10 cellular contexts compared by ENCODE assay signal in genomic region chr6:21033575-21034026, GRCh38.
DNase-seq lines count a peak whose midpoint lies in the region; ATAC-seq and TF ChIP-seq lines count a peak whose summit lies in the region.
"Had no signal": no experiment of that assay in that cellular context is flagged by ENCODE, and none has a peak within 500 bp of the region (broad histone marks: within the 10 kb centered on the region; RNA-seq: fewer than 3 reads in every experiment).

No MANE protein-coding gene starts in this region.

- CTCF ChIA-PET in BJ (lab: Yijun Ruan, JAX) = interaction anchor here (0.9 kb wide), 1 partner anchor 21 kb away, joined by 3 read pairs; no protein-coding TSS in a partner anchor
- CTCF ChIA-PET in PC-3 (lab: Charles Lee) = no interaction called here

- H3F3A ChIP-seq in PC-3 (ENCODE audit: low read length, unreplicated experiment) = no peaks in the 10 kb centered on the region

- H3K9ac ChIP-seq in PC-3 (ENCODE audit: low read length) (no peak overlapping the region), fibroblast of lung (ENCODE audit: insufficient read depth, low read length) (no peak overlapping the region)

- H3K4me1 ChIP-seq in PC-3 (ENCODE audit: insufficient read depth, low read length) (no peaks in the 10 kb centered on the region), fibroblast of lung (ENCODE audit: control insufficient read depth, extremely low read depth, insufficient read depth, low read length) (peaks cover 2% of the 10 kb centered on the region)

- H4K20me1 ChIP-seq in PC-3 (ENCODE audit: low read length) (no peaks in the 10 kb centered on the region), fibroblast of lung (ENCODE audit: control insufficient read depth, extremely low read depth, insufficient read depth, low read length) (no peaks in the 10 kb centered on the region)

- peaks cover 3% of the 10 kb centered on the region for H3K4me1 Mint-ChIP-seq in osteocyte (ENCODE audit: unreplicated experiment)

- H3K9me2 ChIP-seq in PC-3 (replicated peaks; ENCODE audit: low read length) = no peaks in the 10 kb centered on the region

- intact Hi-C loops in PC-3 (cut with micrococcal nuclease) = no loop called here

- H3K27me3 ChIP-seq in BJ (ENCODE audit: control insufficient read depth, insufficient read depth, low read length) (no peaks in the 10 kb centered on the region), PC-3 (ENCODE audit: low read length) (no peaks in the 10 kb centered on the region), fibroblast of lung (ENCODE audit: control insufficient read depth, insufficient read depth, low read length) (no peaks in the 10 kb centered on the region)

- H3K36me3 ChIP-seq in BJ (ENCODE audit: control insufficient read depth, insufficient read depth, low read length) (no peaks in the 10 kb centered on the region), PC-3 (ENCODE audit: low read depth, low read length) (no peaks in the 10 kb centered on the region), fibroblast of lung (ENCODE audit: control insufficient read depth, insufficient read depth, low read length) (no peaks in the 10 kb centered on the region)

- H3K27ac ChIP-seq in PC-3 (ENCODE audit: low read length) (no peak overlapping the region), fibroblast of lung (ENCODE audit: insufficient read depth, low read length) (peak overlapping the region; percentile 40)

- no peak for ATAC-seq in PC-3
- no peak for ATAC-seq in HG02885 (IDR thresholded peaks at IDR 0.05; ENCODE audit: poor library complexity, unreplicated experiment)

- no peaks in the 10 kb centered on the region for H3K79me2 ChIP-seq in PC-3 (ENCODE audit: low read length)
- no peaks in the 10 kb centered on the region for H3K79me2 ChIP-seq in fibroblast of lung (ENCODE audit: control insufficient read depth, insufficient read depth, low read length)

- DNase-seq in BJ (ENCODE audit: low read depth) (peak; percentile 46), PC-3 (peak; percentile 21), fibroblast of lung (ENCODE audit: low read depth in 2 of 2) (peak; percentile 84 to 94), osteocyte (ENCODE audit: extremely low spot score, unreplicated experiment) (no peak), HuH-7 (ENCODE audit: low spot score) (no peak), GM19238 (ENCODE audit: insufficient read length, low spot score) (no peak), HK-2 (ENCODE audit: unreplicated experiment) (no peak)
- DNase-seq: H9, NCI-H526 treated with DMSO at 0.1 percent for 48 hours had no signal

- H3K27me3 Mint-ChIP-seq in osteocyte (ENCODE audit: unreplicated experiment) = no peaks in the 10 kb centered on the region

- H3K27ac Mint-ChIP-seq in osteocyte (ENCODE audit: unreplicated experiment) = peak overlapping the region; percentile 36

- peaks cover 6% of the 10 kb centered on the region for H3K36me3 Mint-ChIP-seq in osteocyte (ENCODE audit: unreplicated experiment)

- no peak overlapping the region for H3K4me3 Mint-ChIP-seq in osteocyte (ENCODE audit: unreplicated experiment)
- H3K4me3 Mint-ChIP-seq: H9 had no signal

- H3K4me3 ChIP-seq in BJ (ENCODE audit: low read depth, low read length) (no peak overlapping the region), PC-3 (ENCODE audit: low read length) (no peak overlapping the region), fibroblast of lung (replicated peaks in 1 of 4; ENCODE audit: control extremely low read depth in 1 of 4, insufficient read depth in 1 of 4, low read depth in 3 of 4, low read length in 4 of 4) (peak overlapping the region in 1 of 4 experiments; percentile 12)

- TF ChIP-seq CTCF in BJ (IDR thresholded peaks at IDR 0.05; ENCODE audit: insufficient read depth, low read depth, low read length) = no peak
- TF ChIP-seq CTCF in PC-3 (conservative IDR thresholded peaks at IDR 0.05; ENCODE audit: low read depth, low read length) = no peak
- no peak for TF ChIP-seq CTCF in fibroblast of lung (conservative IDR thresholded peaks at IDR 0.05 in 1 of 2, IDR thresholded peaks at IDR 0.05 in 1 of 2; ENCODE audit: low read depth in 1 of 2, low read length in 2 of 2)
- no peak for TF ChIP-seq CTCF in osteocyte (IDR thresholded peaks at IDR 0.05)

- POLR2A ChIA-PET in BJ (lab: Charles Lee) = no interaction called here
- POLR2A ChIA-PET in PC-3 (lab: Charles Lee; ENCODE audit: unreplicated experiment) = no interaction called here

- no peaks in the 10 kb centered on the region for H3K9me3 Mint-ChIP-seq in osteocyte (ENCODE audit: unreplicated experiment)
- H3K9me3 Mint-ChIP-seq: H9 had no signal

- no TSS peak for BruUV-seq in PC-3 (replicated peaks; lab: Mats Ljungman, UMichigan)

- H2AFZ ChIP-seq in PC-3 (ENCODE audit: low read length) (no peak overlapping the region), fibroblast of lung (ENCODE audit: low read length) (no peak overlapping the region)

- no peak overlapping the region for H3K4me2 ChIP-seq in PC-3 (ENCODE audit: low read length)
- H3K4me2 ChIP-seq in fibroblast of lung (ENCODE audit: extremely low read depth, insufficient read depth, low read length) = peak overlapping the region; percentile 60

- H3K9me3 ChIP-seq in PC-3 (ENCODE audit: low read length) = no peaks in the 10 kb centered on the region
- H3K9me3 ChIP-seq in fibroblast of lung (ENCODE audit: control insufficient read depth, insufficient read depth, low read depth, low read length) = no peaks in the 10 kb centered on the region

Comparison
In these comparisons a context has a peak if more than half of its experiments do, and no peak if none do; other contexts are left out.
1. DNase-seq: peak in BJ (single experiment), PC-3 (single experiment) and fibroblast of lung (2 of 2); none in osteocyte (single experiment), HuH-7 (single experiment), GM19238 (single experiment) and HK-2 (single experiment).